In the genomic region with DNA sequence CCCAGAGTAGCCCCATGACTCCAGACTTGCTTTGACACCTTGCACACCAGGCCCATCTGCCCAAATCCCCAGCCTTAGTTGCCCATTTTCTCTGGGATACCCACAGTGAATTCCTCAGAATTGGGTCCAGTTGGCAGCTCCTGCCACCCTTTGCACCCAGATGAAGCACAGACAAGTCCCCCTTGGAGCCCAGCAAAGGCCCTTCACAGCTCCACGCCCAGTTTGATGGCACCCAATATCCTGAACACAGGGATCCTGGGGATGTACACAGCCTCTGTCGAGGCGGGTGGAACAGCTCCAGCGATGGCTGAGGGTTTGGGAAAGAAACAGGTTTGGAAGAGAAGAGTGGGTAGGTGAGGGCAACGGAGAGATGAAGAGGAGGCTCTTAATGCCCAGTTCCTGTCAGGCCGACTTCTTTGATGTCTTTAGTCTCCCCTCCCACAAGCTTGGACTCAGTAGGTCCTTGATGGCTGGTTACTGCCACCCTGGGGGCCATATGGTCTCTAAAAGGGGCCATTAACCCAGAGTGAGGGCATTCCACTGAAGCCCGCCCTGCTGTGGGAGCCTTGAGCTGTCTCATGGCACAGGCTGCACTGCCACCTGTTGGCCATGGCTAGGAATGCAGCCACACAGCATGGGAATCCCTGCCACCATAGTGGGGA, we compare ENCODE assay signal across 8 cellular contexts. TPM values are rescaled to one million over a fixed set of nuclear protein-coding genes. Genes with fewer than 3 reads are reported as not detected.
DNase-seq lines count a peak whose midpoint lies in the region; ATAC-seq and TF ChIP-seq lines count a peak whose summit lies in the region.

No MANE protein-coding gene starts in this region.

- H3K27me3 Mint-ChIP-seq in activated CD8-positive, alpha-beta T cell treated with anti-CD3 and anti-CD28 coated beads for 36 hours: no peaks in the 10 kb centered on the region
- H3K27me3 Mint-ChIP-seq in memory B cell: no peaks in the 10 kb centered on the region

- CTCF ChIA-PET in activated CD8-positive, alpha-beta T cell treated with anti-CD3 and anti-CD28 coated beads for 36 hours (lab: Charles Lee): interaction anchor here (0.6 to 5.2 kb wide), 56 partner anchors 7 to 1091 kb away, joined by 3 to 156 read pairs (median 4); partner anchors contain the start of genes ARMH1, BTBD19, DMAP1 and TMEM53

- POLR2A ChIA-PET in activated CD8-positive, alpha-beta T cell treated with anti-CD3 and anti-CD28 coated beads for 36 hours (lab: Charles Lee): interaction anchor here (0.7 to 3.7 kb wide), 8 partner anchors 10 to 274 kb away, joined by 3 to 22 read pairs (median 4); no protein-coding TSS in a partner anchor

- intact Hi-C loops in activated CD8-positive, alpha-beta T cell treated with anti-CD3 and anti-CD28 coated beads for 36 hours (cut with micrococcal nuclease): loop anchor here (2.0 kb wide), 1 partner anchor 44 kb away; no protein-coding TSS in a partner anchor

- H3K27ac Mint-ChIP-seq in activated CD8-positive, alpha-beta T cell treated with anti-CD3 and anti-CD28 coated beads for 36 hours: no peak overlapping the region
- H3K27ac Mint-ChIP-seq in memory B cell: peak overlapping the region; percentile 83

- TF ChIP-seq CTCF in GM10266 (IDR thresholded peaks at IDR 0.05; ENCODE audit: control insufficient read depth, insufficient read depth, low read depth, missing control alignments): peak; percentile 99
- TF ChIP-seq CTCF in activated CD8-positive, alpha-beta T cell treated with anti-CD3 and anti-CD28 coated beads for 36 hours (IDR thresholded peaks at IDR 0.05): peak; percentile 85

- H3K36me3 Mint-ChIP-seq in activated CD8-positive, alpha-beta T cell treated with anti-CD3 and anti-CD28 coated beads for 36 hours (ENCODE audit: low read depth): peaks cover 7% of the 10 kb centered on the region
- peaks cover 22% of the 10 kb centered on the region for H3K36me3 Mint-ChIP-seq in memory B cell

- no peak overlapping the region for H3K4me3 Mint-ChIP-seq in activated CD8-positive, alpha-beta T cell treated with anti-CD3 and anti-CD28 coated beads for 36 hours
- H3K4me3 Mint-ChIP-seq in memory B cell: no peak overlapping the region

- no peaks in the 10 kb centered on the region for H3K9me3 Mint-ChIP-seq in activated CD8-positive, alpha-beta T cell treated with anti-CD3 and anti-CD28 coated beads for 36 hours
- no peaks in the 10 kb centered on the region for H3K9me3 Mint-ChIP-seq in memory B cell

- H3K4me1 Mint-ChIP-seq in activated CD8-positive, alpha-beta T cell treated with anti-CD3 and anti-CD28 coated beads for 36 hours (ENCODE audit: low read depth): no peaks in the 10 kb centered on the region
- H3K4me1 Mint-ChIP-seq in memory B cell: no peaks in the 10 kb centered on the region

- DNase-seq in GM10266 (ENCODE audit: extremely low spot score) (peak; percentile 86), NCI-H774 (lab: John Stamatoyannopoulos, UW) (peak; percentile 74), ecto neural progenitor cell (ENCODE audit: low spot score) (peak; percentile 84), memory B cell (ENCODE audit: low spot score in 2 of 2) (peak; percentile 75 to 83)
- peak; percentile 84 for DNase-seq in activated CD8-positive, alpha-beta T cell treated with anti-CD3 and anti-CD28 coated beads for 36 hours
- DNase-seq in stimulated activated CD8-positive, alpha-beta memory T cell treated with anti-CD3 and anti-CD28 coated beads, Interleukin-4, amount 100 ng/mL, for 1 hour (ENCODE audit: low read depth in 2 of 2, low spot score in 1 of 2): peak; percentile 62 to 63

- ATAC-seq in HG03139 (IDR thresholded peaks at IDR 0.05; ENCODE audit: unreplicated experiment): peak; percentile 56
- ATAC-seq in activated CD8-positive, alpha-beta T cell treated with anti-CD3 and anti-CD28 coated beads for 36 hours: peak; percentile 98
- peak; percentile 95 for ATAC-seq in memory B cell (ENCODE audit: low read depth)
- no peak for ATAC-seq in GM21447 (IDR thresholded peaks at IDR 0.05; ENCODE audit: unreplicated experiment)

RNA-seq across cellular contexts. Expression of gene TMEM53, which starts 21.7 kb away (rescaled TPM):
- 1 to 10 TPM; 2.3 to 3.5 TPM for total RNA-seq in activated CD8-positive, alpha-beta T cell treated with anti-CD3 and anti-CD28 coated beads for 36 hours

RNA-seq across cellular contexts. Expression of gene ARMH1, which starts 21.9 kb away (rescaled TPM):
- 100 to 1,000 TPM; 162 to 165 TPM for total RNA-seq in activated CD8-positive, alpha-beta T cell treated with anti-CD3 and anti-CD28 coated beads for 36 hours
